In genomic region chr6:85127696-85128225, GRCh38 we compare ENCODE assay signal across 23 cellular contexts.
"Had no signal": no experiment of that assay in that cellular context is flagged by ENCODE, and none has a peak within 500 bp of the region (broad histone marks: within the 10 kb centered on the region; RNA-seq: fewer than 3 reads in every experiment).

No MANE protein-coding gene starts in this region.

- H3K9me3 Mint-ChIP-seq: stimulated activated naive B cell treated with anti-CD40 and anti-IgM and Interleukin-4, amounts not matched to agents 10 μg/mL and 1 μg/mL and 100 μg/mL, for 72 hours; stimulated activated naive CD8-positive, alpha-beta T cell treated with anti-CD3 and anti-CD28 coated beads, Interleukin-15, Interleukin-2, amounts not matched to agents 100 ng/mL and 50 ng/mL, for 24 hours had no signal

- FAIRE-seq: kidney had no signal

- H3K27me3 ChIP-seq: foreskin keratinocyte, neutrophil, suprapubic skin, transverse colon, upper lobe of right lung, uterus had no signal

- ATAC-seq: natural killer cell had no signal

- DNase-seq: cortex of kidney; effector CD4-positive, alpha-beta T cell; foreskin keratinocyte; kidney; natural killer cell; stimulated activated CD4-positive, alpha-beta T cell treated with anti-CD3 and anti-CD28 coated beads, Interleukin-15, amount 100 ng/mL, for 24 hours; stimulated activated CD4-positive, alpha-beta T cell treated with anti-CD3 and anti-CD28 coated beads, Interleukin-2, amount 100 ng/mL, for 48 hours; transverse colon; upper lobe of right lung had no signal

- H3K36me3 Mint-ChIP-seq: memory B cell; natural killer cell; stimulated activated naive B cell treated with anti-CD40 and anti-IgM and Interleukin-4, amounts not matched to agents 10 μg/mL and 1 μg/mL and 100 μg/mL, for 72 hours had no signal

- H2AFZ ChIP-seq: hepatocyte had no signal

- H3K4me3 Mint-ChIP-seq: memory B cell; natural killer cell; stimulated activated naive B cell treated with anti-CD40 and anti-IgM and Interleukin-4, amounts not matched to agents 10 μg/mL and 1 μg/mL and 100 μg/mL, for 72 hours; stimulated activated naive CD8-positive, alpha-beta T cell treated with anti-CD3 and anti-CD28 coated beads, Interleukin-15, Interleukin-2, amounts not matched to agents 100 ng/mL and 50 ng/mL, for 24 hours had no signal

- H3K4me1 ChIP-seq: foreskin keratinocyte, gastroesophageal sphincter, heart left ventricle, prostate gland, suprapubic skin, transverse colon, upper lobe of right lung, uterus had no signal

- H3K36me3 ChIP-seq: gastroesophageal sphincter, heart left ventricle, neutrophil, prostate gland, suprapubic skin, transverse colon, upper lobe of right lung, uterus had no signal

- H3K27me3 Mint-ChIP-seq: stimulated activated naive CD8-positive, alpha-beta T cell treated with anti-CD3 and anti-CD28 coated beads, Interleukin-15, Interleukin-2, amounts not matched to agents 100 ng/mL and 50 ng/mL, for 24 hours had no signal

- H3K4me3 ChIP-seq: dorsolateral prefrontal cortex, gastroesophageal sphincter, heart left ventricle, hepatocyte, lung, prostate gland, skin epidermis, suprapubic skin, transverse colon, upper lobe of right lung, uterus had no signal

- H3K27ac ChIP-seq: dorsolateral prefrontal cortex, epithelial cell of prostate, foreskin keratinocyte, gastroesophageal sphincter, heart left ventricle, hepatocyte, neutrophil, prostate gland, suprapubic skin, transverse colon, upper lobe of right lung, uterus had no signal

- H3K79me2 ChIP-seq: hepatocyte had no signal

- H3K27ac Mint-ChIP-seq: memory B cell; natural killer cell; stimulated activated naive B cell treated with anti-CD40 and anti-IgM and Interleukin-4, amounts not matched to agents 10 μg/mL and 1 μg/mL and 100 μg/mL, for 72 hours; stimulated activated naive CD8-positive, alpha-beta T cell treated with anti-CD3 and anti-CD28 coated beads, Interleukin-15, Interleukin-2, amounts not matched to agents 100 ng/mL and 50 ng/mL, for 24 hours had no signal

- H3K9me3 ChIP-seq: gastroesophageal sphincter, heart left ventricle, neutrophil, prostate gland, suprapubic skin, transverse colon, upper lobe of right lung, uterus had no signal

- H3K4me1 Mint-ChIP-seq: memory B cell; natural killer cell; stimulated activated naive B cell treated with anti-CD40 and anti-IgM and Interleukin-4, amounts not matched to agents 10 μg/mL and 1 μg/mL and 100 μg/mL, for 72 hours had no signal
